10 cellular contexts compared by ENCODE assay signal in the genomic region with DNA sequence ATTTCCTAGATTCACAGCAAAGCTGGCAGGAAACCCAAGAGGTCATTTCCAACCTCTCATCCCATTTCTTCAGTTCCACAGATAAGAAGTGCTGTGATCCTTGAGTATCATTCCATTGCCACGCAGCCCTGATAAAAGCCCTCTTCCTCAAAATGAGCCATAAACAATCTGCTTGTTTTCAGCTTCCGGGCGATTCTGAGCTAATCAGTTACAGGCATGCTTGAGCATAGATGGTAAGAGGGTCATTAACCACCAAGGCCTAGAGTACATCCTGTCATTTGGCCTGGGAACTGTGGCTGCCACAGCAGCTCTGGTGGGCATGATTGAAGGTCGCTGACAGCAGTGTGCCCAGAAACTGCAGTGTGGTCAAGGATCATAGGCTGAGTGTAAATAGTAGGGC. TPM values are rescaled to one million over a fixed set of nuclear protein-coding genes. Genes with fewer than 3 reads are reported as not detected.
A peak's percentile ranks its signal among the peaks of the same experiment; 100 is the strongest.
DNase-seq lines count a peak whose midpoint lies in the region; ATAC-seq and TF ChIP-seq lines count a peak whose summit lies in the region.
"Had no signal": no experiment of that assay in that cellular context is flagged by ENCODE, and none has a peak within 500 bp of the region (broad histone marks: within the 10 kb centered on the region; RNA-seq: fewer than 3 reads in every experiment).

No MANE protein-coding gene starts in this region.

- H3K36me3 ChIP-seq in heart left ventricle (no peaks in the 10 kb centered on the region), tibial artery (no peaks in the 10 kb centered on the region)

- no peaks in the 10 kb centered on the region for H3K9me3 Mint-ChIP-seq in activated naive CD8-positive, alpha-beta T cell treated with anti-CD3 and anti-CD28 coated beads, Interleukin-2, amount 50 U/mL, for 24 hours
- H3K9me3 Mint-ChIP-seq: natural killer cell treated with Interleukin-12 subunit alpha and Interleukin-12 subunit beta and Interleukin-15 and Interleukin-18, amount 100 ng/mL, for 72 hours had no signal

- peak overlapping the region in 3 of 12 donors; percentile 9 to 21 (median 18) for H3K27ac ChIP-seq in heart left ventricle
- peak overlapping the region; percentile 13 to 19 for H3K27ac ChIP-seq in tibial artery

- H3K4me3 ChIP-seq in heart left ventricle (no peak overlapping the region), epithelial cell of proximal tubule (ENCODE audit: low read depth, low read length) (peak overlapping the region; percentile 23), tibial artery (no peak overlapping the region)

- H3K27ac Mint-ChIP-seq in activated naive CD8-positive, alpha-beta T cell treated with anti-CD3 and anti-CD28 coated beads, Interleukin-2, amount 50 U/mL, for 24 hours = no peak overlapping the region
- H3K27ac Mint-ChIP-seq: natural killer cell treated with Interleukin-12 subunit alpha and Interleukin-12 subunit beta and Interleukin-15 and Interleukin-18, amount 100 ng/mL, for 72 hours had no signal

- H3K4me3 Mint-ChIP-seq in activated naive CD8-positive, alpha-beta T cell treated with anti-CD3 and anti-CD28 coated beads, Interleukin-2, amount 50 U/mL, for 24 hours = no peak overlapping the region
- H3K4me3 Mint-ChIP-seq: natural killer cell treated with Interleukin-12 subunit alpha and Interleukin-12 subunit beta and Interleukin-15 and Interleukin-18, amount 100 ng/mL, for 72 hours had no signal

- WGBS in heart left ventricle, 4 donors = 24 to 40% (median 26%) methylated on average over 4 of the region's 4 CpGs

- H3K36me3 Mint-ChIP-seq in activated naive CD8-positive, alpha-beta T cell treated with anti-CD3 and anti-CD28 coated beads, Interleukin-2, amount 50 U/mL, for 24 hours (ENCODE audit: low read depth) = no peaks in the 10 kb centered on the region
- H3K36me3 Mint-ChIP-seq: natural killer cell treated with Interleukin-12 subunit alpha and Interleukin-12 subunit beta and Interleukin-15 and Interleukin-18, amount 100 ng/mL, for 72 hours had no signal

- peaks cover 0 to 25% (median 1%) of the 10 kb centered on the region in 12 donors for H3K4me1 ChIP-seq in heart left ventricle
- peaks cover 0 to 36% (median 6%) of the 10 kb centered on the region in 4 donors for H3K4me1 ChIP-seq in tibial artery

- TF ChIP-seq CTCF in heart left ventricle (IDR thresholded peaks at IDR 0.05) (no peak), epithelial cell of proximal tubule (conservative IDR thresholded peaks at IDR 0.05; ENCODE audit: low read depth, low read length) (no peak), tibial artery (IDR thresholded peaks at IDR 0.05) (no peak)

- peaks cover 5% of the 10 kb centered on the region for H3K27me3 Mint-ChIP-seq in activated naive CD8-positive, alpha-beta T cell treated with anti-CD3 and anti-CD28 coated beads, Interleukin-2, amount 50 U/mL, for 24 hours

- ATAC-seq in heart left ventricle (peak; percentile 39 to 83 (median 56)), Right ventricle myocardium inferior (no peak)
- no peak for ATAC-seq in activated naive CD8-positive, alpha-beta T cell treated with anti-CD3 and anti-CD28 coated beads, Interleukin-2, amount 50 U/mL, for 24 hours
- ATAC-seq: natural killer cell treated with Interleukin-12 subunit alpha and Interleukin-12 subunit beta and Interleukin-15 and Interleukin-18, amount 100 ng/mL, for 72 hours had no signal

- DNase-seq in heart left ventricle (no peak), Right ventricle myocardium inferior (ENCODE audit: missing footprints) (no peak), M059J (ENCODE audit: low read depth) (peak; percentile 56), epithelial cell of proximal tubule (ENCODE audit: low read depth) (peak; percentile 83), tibial artery (no peak), SHP77 (lab: John Stamatoyannopoulos, UW) (no peak), foreskin melanocyte (no peak)
- no peak for DNase-seq in activated naive CD8-positive, alpha-beta T cell treated with anti-CD3 and anti-CD28 coated beads, Interleukin-2, amount 50 U/mL, for 24 hours
- DNase-seq: aorta had no signal

- intact Hi-C loops in heart left ventricle (cut with DNase I) = loop anchor here in 1 of 10 donors (10.0 kb wide), 1 partner anchor 62 kb away; no protein-coding TSS in a partner anchor
- intact Hi-C loops in Right ventricle myocardium inferior (cut with DNase I) = no loop called here
- intact Hi-C loops in tibial artery (cut with DNase I; ENCODE audit: low total_unique reads) = no loop called here

- H3K9me3 ChIP-seq in heart left ventricle (no peaks in the 10 kb centered on the region), tibial artery (no peaks in the 10 kb centered on the region)

- no peaks in the 10 kb centered on the region for H3K4me1 Mint-ChIP-seq in activated naive CD8-positive, alpha-beta T cell treated with anti-CD3 and anti-CD28 coated beads, Interleukin-2, amount 50 U/mL, for 24 hours

- TF ChIP-seq POLR2A in heart left ventricle (IDR thresholded peaks at IDR 0.05) = no peak

- H3K27me3 ChIP-seq in heart left ventricle (no peaks in the 10 kb centered on the region), tibial artery (no peaks in the 10 kb centered on the region)

RNA-seq across cellular contexts. Expression of gene P3H2, which starts 47.4 kb away (rescaled TPM):
- total RNA-seq in heart left ventricle (10 to 100 TPM in 2 of 9 donors, 1 to 10 TPM in 7; 1.5 to 24.8 (median 4.3) TPM), Right ventricle myocardium inferior (1.3 TPM), epithelial cell of proximal tubule (75.6 and 107 TPM in 2 replicates)
- 1 to 10 TPM in 1 of 2 donors, under 1 TPM in 1; 0.55 to 1.1 TPM for polyA plus RNA-seq in heart left ventricle
- 95.5 and 147 TPM in 2 replicates for total RNA-seq in M059J (2014; rRNA removed; shearing (Covaris generic))
- total RNA-seq: natural killer cell treated with Interleukin-12 subunit alpha and Interleukin-12 subunit beta and Interleukin-15 and Interleukin-18, amount 100 ng/mL, for 72 hours had no signal

Comparison
In these comparisons a context has a peak if more than half of its experiments do, and no peak if none do; other contexts are left out.
1. ATAC-seq: peak in heart left ventricle (4 of 4); none in Right ventricle myocardium inferior (single experiment) and activated naive CD8-positive, alpha-beta T cell treated with anti-CD3 and anti-CD28 coated beads, Interleukin-2, amount 50 U/mL, for 24 hours (single experiment).
2. DNase-seq: peak in M059J (single experiment) and epithelial cell of proximal tubule (single experiment); none in heart left ventricle (0 of 5), Right ventricle myocardium inferior (single experiment), tibial artery (0 of 2), activated naive CD8-positive, alpha-beta T cell treated with anti-CD3 and anti-CD28 coated beads, Interleukin-2, amount 50 U/mL, for 24 hours (single experiment), SHP77 (0 of 2) and foreskin melanocyte (single experiment).